Comparison of ENCODE assay signal across 35 cellular contexts in the genomic region with DNA sequence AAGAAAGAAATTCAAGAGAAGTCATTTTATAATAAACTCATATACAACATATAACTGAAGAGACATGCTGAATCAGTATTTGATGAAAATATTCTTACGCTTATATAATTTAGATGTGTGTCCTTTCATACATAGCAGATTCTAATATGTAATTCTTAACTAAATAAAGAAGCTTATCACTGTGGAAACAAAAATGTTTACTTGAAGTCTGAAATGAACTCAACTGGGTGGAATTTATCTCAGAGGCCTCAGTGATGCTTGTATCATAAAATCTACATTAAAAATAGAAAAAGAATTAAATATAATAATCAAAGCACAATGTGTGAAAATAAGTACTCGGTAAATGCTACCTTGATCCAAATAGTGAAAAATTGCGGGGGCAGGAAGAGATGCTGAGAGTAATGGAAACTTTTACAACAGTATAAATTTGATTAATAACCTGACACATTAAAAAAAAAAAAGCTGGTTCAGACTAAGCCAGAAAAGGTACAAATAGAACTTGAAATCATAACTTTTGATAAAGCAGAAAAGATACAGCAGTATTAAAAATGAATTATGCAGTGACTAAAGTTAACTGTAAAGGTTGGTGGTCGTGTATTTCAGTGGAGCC.
"Had no signal": no experiment of that assay in that cellular context is flagged by ENCODE, and none has a peak within 500 bp of the region (broad histone marks: within the 10 kb centered on the region; RNA-seq: fewer than 3 reads in every experiment).

No MANE protein-coding gene starts in this region.

- ATAC-seq: activated CD4-positive, CD25-positive, alpha-beta regulatory T cell treated with anti-CD3 and anti-CD28 coated beads, Interleukin-2, amount 50 U/mL, for 24 hours; activated CD8-positive, alpha-beta memory T cell treated with anti-CD3 and anti-CD28 coated beads, Interleukin-2, amount 10 ng/mL, durations not matched to agents 7 days and 5 days; activated CD8-positive, alpha-beta T cell treated with anti-CD3 and anti-CD28 coated beads, Interleukin-2, amount 10 ng/mL, durations not matched to agents 7 days and 5 days; activated naive CD8-positive, alpha-beta T cell treated with anti-CD3 and anti-CD28 coated beads, Interleukin-2, amount 50 U/mL, for 24 hours; effector memory CD8-positive, alpha-beta T cell; gastroesophageal sphincter; heart right ventricle; T-cell had no signal

- H3K27me3 Mint-ChIP-seq: activated B cell treated with CpG ODN at 0.5 μM for 24 hours; activated CD4-positive, alpha-beta memory T cell treated with anti-CD3 and anti-CD28 coated beads for 36 hours; activated CD8-positive, alpha-beta memory T cell treated with anti-CD3 and anti-CD28 coated beads, Interleukin-2, amount 10 ng/mL, durations not matched to agents 7 days and 5 days; activated naive CD4-positive, alpha-beta T cell treated with anti-CD3 and anti-CD28 coated beads, Interleukin-2, amount 50 U/mL, for 24 hours; activated naive CD8-positive, alpha-beta T cell treated with anti-CD3 and anti-CD28 coated beads for 36 hours; activated naive CD8-positive, alpha-beta T cell treated with anti-CD3 and anti-CD28 coated beads, Interleukin-2, amount 50 U/mL, for 24 hours; effector memory CD8-positive, alpha-beta T cell; T-cell had no signal

- H3K4me3 Mint-ChIP-seq: activated B cell treated with CpG ODN at 0.5 μM for 24 hours; activated CD4-positive, alpha-beta memory T cell treated with anti-CD3 and anti-CD28 coated beads for 36 hours; activated CD8-positive, alpha-beta memory T cell treated with anti-CD3 and anti-CD28 coated beads, Interleukin-2, amount 10 ng/mL, durations not matched to agents 7 days and 5 days; activated CD8-positive, alpha-beta T cell treated with anti-CD3 and anti-CD28 coated beads, Interleukin-2, amount 10 ng/mL, durations not matched to agents 7 days and 5 days; activated naive CD8-positive, alpha-beta T cell treated with anti-CD3 and anti-CD28 coated beads for 36 hours; activated naive CD8-positive, alpha-beta T cell treated with anti-CD3 and anti-CD28 coated beads, Interleukin-2, amount 50 U/mL, for 24 hours; activated T-helper 1 cell treated with anti-CD3 and anti-CD28 coated beads, Interleukin-12 subunit alpha, Interleukin-12 subunit beta, Interleukin-2, Interleukin-4 antibody, amounts not matched to agents 30 ng/mL and 10 ng/mL and 1 ng/mL, durations not matched to agents 14 hours and 24 hours and 36 hours; brain; T-helper 1 cell treated with Interleukin-12 subunit alpha and Interleukin-12 subunit beta and Interleukin-4 antibody, amounts not matched to agents 30 μg/mL and 1 μg/mL, for 36 hours had no signal

- H3K4me1 ChIP-seq: breast epithelium had no signal

- H3K36me3 Mint-ChIP-seq: activated CD4-positive, alpha-beta memory T cell treated with anti-CD3 and anti-CD28 coated beads for 36 hours; activated naive CD4-positive, alpha-beta T cell treated with anti-CD3 and anti-CD28 coated beads, Interleukin-2, amount 50 U/mL, for 24 hours; brain; T-cell had no signal

- H3K36me3 ChIP-seq: ascending aorta, breast epithelium, cardiac muscle cell, esophagus muscularis mucosa, gastroesophageal sphincter, heart right ventricle, WERI-Rb-1 had no signal

- DNase-seq: activated B cell treated with CpG ODN at 0.5 μM for 24 hours; activated CD4-positive, alpha-beta memory T cell treated with anti-CD3 and anti-CD28 coated beads for 36 hours; activated CD4-positive, alpha-beta T cell treated with anti-CD3 and anti-CD28 coated beads for 48 hours; activated CD4-positive, alpha-beta T cell treated with anti-CD3 and anti-CD28 coated beads, Interleukin-2, amount 50 U/mL, for 1 hour; activated CD8-positive, alpha-beta memory T cell treated with anti-CD3 and anti-CD28 coated beads, Interleukin-2, amount 10 ng/mL, durations not matched to agents 7 days and 5 days; activated CD8-positive, alpha-beta memory T cell treated with anti-CD3 and anti-CD28 coated beads, Interleukin-2, amount 50 U/mL, for 4 hours; activated CD8-positive, alpha-beta T cell treated with anti-CD3 and anti-CD28 coated beads, Interleukin-2, amount 10 ng/mL, durations not matched to agents 7 days and 5 days; activated effector memory CD4-positive, alpha-beta T cell treated with anti-CD3 and anti-CD28 coated beads, Interleukin-2, amount 50 U/mL, for 16 hours; activated naive CD4-positive, alpha-beta T cell treated with anti-CD3 and anti-CD28 coated beads for 36 hours; activated naive CD8-positive, alpha-beta T cell treated with anti-CD3 and anti-CD28 coated beads for 36 hours; activated naive CD8-positive, alpha-beta T cell treated with anti-CD3 and anti-CD28 coated beads, Interleukin-2, amount 50 U/mL, for 24 hours; activated T-cell treated with anti-CD3 and anti-CD28 coated beads, Interleukin-2, amount 50 U/mL, for 1 hour; activated T-cell treated with anti-CD3 and anti-CD28 coated beads, Interleukin-2, amount 50 U/mL, for 48 hours; central memory CD4-positive, alpha-beta T cell; dermis blood vessel endothelial cell; effector CD4-positive, alpha-beta T cell; effector memory CD8-positive, alpha-beta T cell; erythroblast; foreskin melanocyte; heart right ventricle; T-cell; T1000; WERI-Rb-1 had no signal

- H3K4me3 ChIP-seq: ascending aorta, breast epithelium, cardiac muscle cell, coronary artery, esophagus muscularis mucosa, gastroesophageal sphincter, heart right ventricle had no signal

- H3K9me3 ChIP-seq: ascending aorta, breast epithelium, esophagus muscularis mucosa, gastroesophageal sphincter, heart right ventricle had no signal

- H3K27ac ChIP-seq: breast epithelium, cardiac muscle cell, coronary artery, esophagus muscularis mucosa, heart right ventricle, WERI-Rb-1 had no signal

- H3K27me3 ChIP-seq: ascending aorta, breast epithelium, cardiac muscle cell, esophagus muscularis mucosa, gastroesophageal sphincter, heart right ventricle had no signal

- H3K9me3 Mint-ChIP-seq: activated B cell treated with CpG ODN at 0.5 μM for 24 hours; activated CD4-positive, alpha-beta memory T cell treated with anti-CD3 and anti-CD28 coated beads for 36 hours; activated naive CD4-positive, alpha-beta T cell treated with anti-CD3 and anti-CD28 coated beads for 36 hours; activated naive CD4-positive, alpha-beta T cell treated with anti-CD3 and anti-CD28 coated beads, Interleukin-2, amount 50 U/mL, for 24 hours; activated naive CD8-positive, alpha-beta T cell treated with anti-CD3 and anti-CD28 coated beads, Interleukin-2, amount 50 U/mL, for 24 hours; activated T-helper 1 cell treated with anti-CD3 and anti-CD28 coated beads, Interleukin-12 subunit alpha, Interleukin-12 subunit beta, Interleukin-2, Interleukin-4 antibody, amounts not matched to agents 30 ng/mL and 10 ng/mL and 1 ng/mL, durations not matched to agents 14 hours and 24 hours and 36 hours; brain; effector memory CD8-positive, alpha-beta T cell; T-cell had no signal

- H3K27ac Mint-ChIP-seq: activated B cell treated with CpG ODN at 0.5 μM for 24 hours; activated CD4-positive, alpha-beta memory T cell treated with anti-CD3 and anti-CD28 coated beads for 36 hours; activated CD8-positive, alpha-beta memory T cell treated with anti-CD3 and anti-CD28 coated beads, Interleukin-2, amount 10 ng/mL, durations not matched to agents 7 days and 5 days; activated CD8-positive, alpha-beta T cell treated with anti-CD3 and anti-CD28 coated beads, Interleukin-2, amount 10 ng/mL, durations not matched to agents 7 days and 5 days; activated naive CD4-positive, alpha-beta T cell treated with anti-CD3 and anti-CD28 coated beads for 36 hours; activated naive CD8-positive, alpha-beta T cell treated with anti-CD3 and anti-CD28 coated beads, Interleukin-2, amount 50 U/mL, for 24 hours; activated T-helper 1 cell treated with anti-CD3 and anti-CD28 coated beads, Interleukin-12 subunit alpha, Interleukin-12 subunit beta, Interleukin-2, Interleukin-4 antibody, amounts not matched to agents 30 ng/mL and 10 ng/mL and 1 ng/mL, durations not matched to agents 14 hours and 24 hours and 36 hours; activated T-helper 2 cell treated with anti-CD3 and anti-CD28 coated beads, Interferon-gamma antibody, Interleukin-2, Interleukin-4, amounts not matched to agents 10 μg/mL and 5 μg/mL and 100 μg/mL, durations not matched to agents 14 hours and 24 hours and 36 hours; brain; effector memory CD8-positive, alpha-beta T cell; T-cell; T-helper 1 cell treated with Interleukin-12 subunit alpha and Interleukin-12 subunit beta and Interleukin-4 antibody, amounts not matched to agents 30 μg/mL and 1 μg/mL, for 36 hours had no signal
